ENCODE assay signal across 24 cellular contexts in genomic region chr16:49537924-49538455, GRCh38.
"Had no signal": no experiment of that assay in that cellular context is flagged by ENCODE, and none has a peak within 500 bp of the region (broad histone marks: within the 10 kb centered on the region; RNA-seq: fewer than 3 reads in every experiment).

No MANE protein-coding gene starts in this region.

- H3K4me1 Mint-ChIP-seq: activated CD4-positive, alpha-beta T cell treated with anti-CD3 and anti-CD28 coated beads for 36 hours; activated naive CD8-positive, alpha-beta T cell treated with anti-CD3 and anti-CD28 coated beads for 36 hours; activated T-helper 17 cell treated with anti-CD3 and anti-CD28 coated beads, Interleukin-2, amount 50 U/mL, for 72 hours; memory B cell had no signal

- H3K27me3 ChIP-seq: breast epithelium, colonic mucosa, esophagus muscularis mucosa, sigmoid colon, upper lobe of right lung had no signal

- H3K27me3 Mint-ChIP-seq: activated CD4-positive, alpha-beta T cell treated with anti-CD3 and anti-CD28 coated beads for 36 hours; activated naive CD8-positive, alpha-beta T cell treated with anti-CD3 and anti-CD28 coated beads for 36 hours; activated T-cell treated with anti-CD3 and anti-CD28 coated beads, Interleukin-2, amount 50 U/mL, for 24 hours; activated T-helper 17 cell treated with anti-CD3 and anti-CD28 coated beads, Interleukin-2, amount 50 U/mL, for 72 hours had no signal

- H3K4me1 ChIP-seq: breast epithelium, colonic mucosa, upper lobe of right lung had no signal

- H3K4me3 ChIP-seq: breast epithelium, colonic mucosa, dorsolateral prefrontal cortex, esophagus muscularis mucosa, sigmoid colon, smooth muscle cell, upper lobe of right lung had no signal

- H3K9me3 Mint-ChIP-seq: activated T-cell treated with anti-CD3 and anti-CD28 coated beads, Interleukin-2, amount 50 U/mL, for 24 hours; activated T-helper 17 cell treated with anti-CD3 and anti-CD28 coated beads, Interleukin-2, amount 50 U/mL, for 72 hours had no signal

- H3K27ac Mint-ChIP-seq: activated CD4-positive, alpha-beta T cell treated with anti-CD3 and anti-CD28 coated beads for 36 hours; activated naive CD8-positive, alpha-beta T cell treated with anti-CD3 and anti-CD28 coated beads for 36 hours; activated T-cell treated with anti-CD3 and anti-CD28 coated beads, Interleukin-2, amount 50 U/mL, for 24 hours; activated T-helper 17 cell treated with anti-CD3 and anti-CD28 coated beads, Interleukin-2, amount 50 U/mL, for 72 hours; effector memory CD8-positive, alpha-beta T cell; memory B cell had no signal

- H3K36me3 ChIP-seq: breast epithelium, colonic mucosa, esophagus muscularis mucosa, sigmoid colon, upper lobe of right lung had no signal

- H3K36me3 Mint-ChIP-seq: activated naive CD8-positive, alpha-beta T cell treated with anti-CD3 and anti-CD28 coated beads for 36 hours; memory B cell had no signal

- DNase-seq: activated CD4-positive, alpha-beta T cell treated with anti-CD3 and anti-CD28 coated beads for 36 hours; activated CD4-positive, alpha-beta T cell treated with anti-CD3 and anti-CD28 coated beads, Interleukin-2, amount 50 U/mL, for 4 hours; activated CD8-positive, alpha-beta memory T cell treated with anti-CD3 and anti-CD28 coated beads for 24 hours; activated CD8-positive, alpha-beta memory T cell treated with anti-CD3 and anti-CD28 coated beads, Interleukin-2, amount 50 U/mL, for 4 hours; activated naive CD8-positive, alpha-beta T cell treated with anti-CD3 and anti-CD28 coated beads for 36 hours; activated T-cell treated with anti-CD3 and anti-CD28 coated beads, Interleukin-2, amount 50 U/mL, for 24 hours; colonic mucosa; dorsolateral prefrontal cortex; effector memory CD8-positive, alpha-beta T cell; glutamatergic neuron; hippocampal formation; islet precursor cell; left colon; posterior cingulate gyrus; retina; sigmoid colon; stimulated activated CD4-positive, alpha-beta T cell treated with anti-CD3 and anti-CD28 coated beads, Interleukin-15, amount 100 ng/mL, for 24 hours; stimulated activated naive CD4-positive, alpha-beta T cell; upper lobe of right lung had no signal

- H3K27ac ChIP-seq: breast epithelium, colonic mucosa, dorsolateral prefrontal cortex, esophagus muscularis mucosa, sigmoid colon, upper lobe of right lung had no signal

- H3K4me3 Mint-ChIP-seq: activated CD4-positive, alpha-beta T cell treated with anti-CD3 and anti-CD28 coated beads for 36 hours; activated naive CD8-positive, alpha-beta T cell treated with anti-CD3 and anti-CD28 coated beads for 36 hours; activated T-cell treated with anti-CD3 and anti-CD28 coated beads, Interleukin-2, amount 50 U/mL, for 24 hours; activated T-helper 17 cell treated with anti-CD3 and anti-CD28 coated beads, Interleukin-2, amount 50 U/mL, for 72 hours; effector memory CD8-positive, alpha-beta T cell; memory B cell had no signal

- H3K9me3 ChIP-seq: breast epithelium, colonic mucosa, esophagus muscularis mucosa, sigmoid colon, upper lobe of right lung had no signal
